Comparison of ENCODE assay signal across 9 cellular contexts in genomic region chr4:145909331-145909730, GRCh38. TPM values are rescaled to one million over a fixed set of nuclear protein-coding genes. Genes with fewer than 3 reads are reported as not detected.
DNase-seq lines count a peak whose midpoint lies in the region; ATAC-seq and TF ChIP-seq lines count a peak whose summit lies in the region.
"Had no signal": no experiment of that assay in that cellular context is flagged by ENCODE, and none has a peak within 500 bp of the region (broad histone marks: within the 10 kb centered on the region; RNA-seq: fewer than 3 reads in every experiment).

No MANE protein-coding gene starts in this region.

- peaks cover 14% of the 10 kb centered on the region; the same call in 1 of the 2 replicates for H3K36me3 ChIP-seq in OCI-LY7 (ENCODE audit: insufficient read depth, low read length)
- no peaks in the 10 kb centered on the region for H3K36me3 ChIP-seq in sigmoid colon

- 16 to 57% methylated on average over 6 of the region's 6 CpGs for WGBS in sigmoid colon, 2 donors

- TF ChIP-seq POLR2A in sigmoid colon (IDR thresholded peaks at IDR 0.05): no peak

- H2AFZ ChIP-seq in OCI-LY7 (ENCODE audit: low read length): no peak overlapping the region

- BruUV-seq in OCI-LY7 (replicated peaks; lab: Mats Ljungman, UMichigan): no TSS peak

- peaks cover 17% of the 10 kb centered on the region; the same call in 1 of the 2 replicates for H4K20me1 ChIP-seq in OCI-LY7 (ENCODE audit: insufficient read depth, low read length)

- H3K27ac Mint-ChIP-seq in type B pancreatic cell: no peak overlapping the region

- CTCF ChIA-PET in OCI-LY7 (lab: Charles Lee; ENCODE audit: unreplicated experiment): no interaction called here

- peak; percentile 17 for DNase-seq in OCI-LY7 (ENCODE audit: low spot score)
- DNase-seq in Right ventricle myocardium superior: peak; percentile 81
- DNase-seq in sigmoid colon: peak; percentile 92
- no peak for DNase-seq in type B pancreatic cell (ENCODE audit: extremely low spot score, unreplicated experiment)
- DNase-seq in COR-L47 (lab: John Stamatoyannopoulos, UW): no peak
- DNase-seq in SKM-1 (lab: John Stamatoyannopoulos, UW; ENCODE audit: unreplicated experiment): no peak

- H3K9me3 ChIP-seq in OCI-LY7 (ENCODE audit: low read length): no peaks in the 10 kb centered on the region
- no peaks in the 10 kb centered on the region for H3K9me3 ChIP-seq in sigmoid colon

- H3K36me3 Mint-ChIP-seq in type B pancreatic cell: peaks cover 17% of the 10 kb centered on the region

- no peaks in the 10 kb centered on the region for H3K27me3 Mint-ChIP-seq in type B pancreatic cell

- no peak for TF ChIP-seq EP300 in sigmoid colon (IDR thresholded peaks at IDR 0.05)

- intact Hi-C loops in OCI-LY7 (cut with micrococcal nuclease; ENCODE audit: unreplicated experiment): no loop called here
- intact Hi-C loops in Right ventricle myocardium superior (cut with DNase I): no loop called here
- intact Hi-C loops in sigmoid colon (cut with DNase I): no loop called here

- peaks cover 4% of the 10 kb centered on the region for H3K4me1 ChIP-seq in OCI-LY7 (ENCODE audit: insufficient read depth, low read length, poor library complexity, severe bottlenecking)
- H3K4me1 ChIP-seq in sigmoid colon: peaks cover 0 to 40% (median 28%) of the 10 kb centered on the region in 4 donors

- no peak overlapping the region for H3K27ac ChIP-seq in OCI-LY7 (ENCODE audit: low read depth, low read length, poor library complexity, severe bottlenecking)
- H3K27ac ChIP-seq in sigmoid colon: peak overlapping the region; percentile 74 to 81 (median 78)
- H3K27ac ChIP-seq: SK-N-MC had no signal

- peaks cover 97% of the 10 kb centered on the region for H3K79me2 ChIP-seq in OCI-LY7 (ENCODE audit: insufficient read depth, low read depth, low read length)

- ATAC-seq in GM21423 (IDR thresholded peaks at IDR 0.05; ENCODE audit: unreplicated experiment) (peak; percentile 78), Right ventricle myocardium superior (ENCODE audit: poor library complexity) (peak; percentile 97), HG03520 (IDR thresholded peaks at IDR 0.05; ENCODE audit: unreplicated experiment) (no peak)

- POLR2A ChIA-PET in OCI-LY7 (lab: Charles Lee): no interaction called here

- H3K4me2 ChIP-seq in OCI-LY7 (ENCODE audit: low read length): no peak overlapping the region

- H3K4me3 ChIP-seq in OCI-LY7 (ENCODE audit: low read depth, low read length, poor library complexity, severe bottlenecking) (no peak overlapping the region), sigmoid colon (peak overlapping the region; percentile 23 to 48 (median 41))
- H3K4me3 ChIP-seq: SK-N-MC had no signal

- H3K9me3 Mint-ChIP-seq in type B pancreatic cell: peaks cover 5% of the 10 kb centered on the region

- TF ChIP-seq CTCF in OCI-LY7 (conservative IDR thresholded peaks at IDR 0.05; ENCODE audit: low read length) (no peak), sigmoid colon (IDR thresholded peaks at IDR 0.05) (no peak), type B pancreatic cell (conservative IDR thresholded peaks at IDR 0.05) (no peak)

- H3K4me1 Mint-ChIP-seq in type B pancreatic cell (ENCODE audit: unreplicated experiment): peaks cover 47% of the 10 kb centered on the region

- no peaks in the 10 kb centered on the region for H3K27me3 ChIP-seq in sigmoid colon

- no peaks in the 10 kb centered on the region for H3K9me2 ChIP-seq in OCI-LY7 (ENCODE audit: insufficient read depth, low read length)

- H3K4me3 Mint-ChIP-seq in type B pancreatic cell: no peak overlapping the region

RNA-seq across cellular contexts. Expression of gene ZNF827, which starts 29.3 kb away (rescaled TPM):
- total RNA-seq in OCI-LY7 (2014; rRNA removed; shearing (Covaris generic)): 15.1 and 24.6 TPM in 2 replicates
- total RNA-seq in OCI-LY7 (2022) (39.8 and 42.9 TPM in 2 replicates), Right ventricle myocardium superior (13.0 TPM), sigmoid colon (10 to 100 TPM; 11.3 to 37.7 (median 15.7) TPM), type B pancreatic cell (ENCODE audit: low replicate concordance) (22.4 and 39.9 TPM in 2 replicates)
- polyA plus RNA-seq in sigmoid colon: 1 to 10 TPM; 1.8 to 8.7 (median 2.1) TPM

Comparison
In these comparisons a context has a peak if more than half of its experiments do, and no peak if none do; other contexts are left out.
1. DNase-seq: peak in OCI-LY7 (single experiment), Right ventricle myocardium superior (single experiment) and sigmoid colon (single experiment); none in type B pancreatic cell (single experiment), COR-L47 (single experiment) and SKM-1 (single experiment).